Comparison of ENCODE assay signal across 8 cellular contexts in the genomic region with DNA sequence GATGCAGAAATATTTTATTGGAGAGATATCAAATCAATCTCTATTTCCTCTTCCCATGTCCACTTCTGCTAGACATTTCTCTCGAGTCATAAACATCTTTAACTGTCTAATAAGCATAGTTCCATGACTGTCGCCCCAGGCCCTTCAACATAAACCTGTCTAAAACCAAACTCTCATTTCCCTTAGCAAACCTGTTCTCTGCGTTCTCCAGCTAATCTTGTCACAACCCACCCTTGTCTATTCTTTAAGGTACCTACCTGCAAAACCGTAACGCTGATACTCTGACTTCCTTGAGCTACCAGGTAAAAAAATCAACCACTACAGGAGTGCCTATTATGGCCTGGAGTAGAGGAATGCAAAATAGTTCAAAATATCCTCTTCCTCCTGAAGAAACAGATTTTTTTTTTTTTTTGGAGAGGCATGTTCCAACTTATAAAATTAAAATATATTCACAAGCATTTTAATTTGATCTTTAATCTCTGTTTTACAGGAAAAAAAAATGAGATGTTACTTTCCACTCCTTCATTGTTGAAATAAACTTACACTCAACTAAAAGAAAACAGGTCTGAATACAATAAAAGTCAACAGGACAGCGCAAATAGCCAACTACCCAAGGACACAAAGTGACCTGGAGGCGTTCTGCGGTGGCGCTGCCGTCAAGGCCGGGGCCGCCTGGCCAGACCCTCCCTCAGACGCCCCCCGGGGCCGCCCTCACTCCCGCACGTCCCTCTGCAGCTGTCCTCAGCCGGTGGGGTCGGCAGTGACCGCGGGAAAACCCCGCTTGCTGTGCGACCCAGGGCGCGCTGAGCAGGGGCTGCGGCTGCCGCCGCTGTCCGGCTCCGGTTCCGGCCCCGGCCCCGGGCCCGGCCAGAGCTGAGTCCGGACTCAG. TPM values are rescaled to one million over a fixed set of nuclear protein-coding genes. Genes with fewer than 3 reads are reported as not detected.
A peak's percentile ranks its signal among the peaks of the same experiment; 100 is the strongest.
DNase-seq lines count a peak whose midpoint lies in the region; ATAC-seq and TF ChIP-seq lines count a peak whose summit lies in the region.

No MANE protein-coding gene starts in this region.

- WGBS in mesodermal cell (ENCODE audit: insufficient coverage in 2 of 2), 2 experiments: 6 to 7% methylated on average over 21 to 33 of the region's 35 CpGs

- H3K4me1 ChIP-seq in Panc1 (ENCODE audit: control insufficient read depth, insufficient read depth, low read length) (peaks cover 19% of the 10 kb centered on the region), mesodermal cell (ENCODE audit: control insufficient read depth, insufficient read depth, low read length, poor library complexity, severe bottlenecking) (no peaks in the 10 kb centered on the region), uterus (peaks cover 0 to 4% of the 10 kb centered on the region in 2 donors)

- DNase-seq in CD1c-positive myeloid dendritic cell (ENCODE audit: extremely low spot score) (peak; percentile 16), Panc1 (ENCODE audit: low read depth, low spot score) (no peak), dermis microvascular lymphatic vessel endothelial cell (ENCODE audit: low read depth in 2 of 2) (peak; percentile 3 to 5), uterus (no peak), dermis blood vessel endothelial cell (no peak)

- H3K9me3 ChIP-seq in Panc1 (ENCODE audit: control insufficient read depth, insufficient read depth, low read depth, low read length) (peaks cover 19% of the 10 kb centered on the region; the same call in 1 of the 2 replicates), mesodermal cell (ENCODE audit: control insufficient read depth, low read length) (peaks cover 1% of the 10 kb centered on the region), uterus (peaks cover 0 to 14% of the 10 kb centered on the region in 2 donors)

- H3K27ac ChIP-seq in Panc1 (ENCODE audit: low read length): peak overlapping the region; percentile 94
- H3K27ac ChIP-seq in mesodermal cell (ENCODE audit: low read depth, low read length, severe bottlenecking): peak overlapping the region; percentile 91
- H3K27ac ChIP-seq in uterus: peak overlapping the region; percentile 88 to 92

- H3K4me3 ChIP-seq in Panc1 (ENCODE audit: low read depth in 2 of 2, low read length in 2 of 2) (peak overlapping the region; percentile 64 to 93), mesodermal cell (ENCODE audit: extremely low read depth, insufficient read depth, low read length, poor library complexity, severe bottlenecking) (peak overlapping the region; percentile 86), uterus (peak overlapping the region; percentile 59 to 82)

- intact Hi-C loops in Panc1 (cut with micrococcal nuclease; ENCODE audit: unreplicated experiment): loop anchor here (5.0 kb wide), 1 partner anchor 248 kb away; the partner anchor contains the start of gene RUNDC3B
- intact Hi-C loops in uterus (cut with DNase I; ENCODE audit: low total_unique reads): no loop called here

- ATAC-seq in GM18870 (IDR thresholded peaks at IDR 0.05; ENCODE audit: unreplicated experiment) (peak; percentile 16), HG03064 (IDR thresholded peaks at IDR 0.05; ENCODE audit: low read depth, unreplicated experiment) (peak; percentile 11), Panc1 (peak; percentile 6; the same call in 1 of the 2 replicates)

- no peak for TF ChIP-seq POLR2A in uterus (IDR thresholded peaks at IDR 0.05)

- POLR2A ChIA-PET in Panc1 (lab: Charles Lee): no interaction called here

- BruUV-seq in Panc1 (replicated peaks; lab: Mats Ljungman, UMichigan): no TSS peak

- H3K27me3 ChIP-seq in Panc1 (ENCODE audit: control insufficient read depth, insufficient read depth, low read length) (no peaks in the 10 kb centered on the region), uterus (no peaks in the 10 kb centered on the region)

- CTCF ChIA-PET in Panc1 (lab: Charles Lee): no interaction called here

- TF ChIP-seq CTCF in Panc1 (IDR thresholded peaks at IDR 0.05) (no peak), uterus (IDR thresholded peaks at IDR 0.05) (no peak)

- in situ Hi-C loops in Panc1 (cut with HindIII; ENCODE audit: low pct_unique_long_range_greater_than_20kb, low sequenced_read_pairs): no loop called here

- H3K36me3 ChIP-seq in Panc1 (ENCODE audit: control insufficient read depth, insufficient read depth, low read length) (peaks cover 6% of the 10 kb centered on the region), mesodermal cell (ENCODE audit: control insufficient read depth, insufficient read depth, low read length) (peaks cover 43% of the 10 kb centered on the region), uterus (no peaks in the 10 kb centered on the region)

RNA-seq across cellular contexts. Expression of gene SLC25A40, which starts 0.8 kb away (rescaled TPM):
- total RNA-seq in Panc1 (2021; ENCODE audit: unreplicated experiment) (43.7 TPM), dermis microvascular lymphatic vessel endothelial cell (5.0 and 6.4 TPM in 2 replicates), uterus (10 to 100 TPM in 3 of 4 donors, 1 to 10 TPM in 1; 3.2 to 90.2 (median 27.1) TPM), dermis blood vessel endothelial cell (7.5 and 12.7 TPM in 2 replicates)
- polyA plus RNA-seq in Panc1 (2012; ENCODE audit: insufficient read length): 12.2 TPM
- 17.2 TPM for polyA plus RNA-seq in mesodermal cell (2013, experiment 1 of 2)
- polyA plus RNA-seq in mesodermal cell (2013, experiment 2 of 2): 13.1 TPM

RNA-seq across cellular contexts. Expression of gene DBF4, which starts 0.9 kb away (rescaled TPM):
- total RNA-seq in Panc1 (2021; ENCODE audit: unreplicated experiment): 48.8 TPM
- polyA plus RNA-seq in Panc1 (2012; ENCODE audit: insufficient read length): 12.8 TPM
- total RNA-seq in dermis microvascular lymphatic vessel endothelial cell: 6.8 and 13.2 TPM in 2 replicates
- polyA plus RNA-seq in mesodermal cell (2013, experiment 1 of 2): 45.8 TPM
- 46.7 TPM for polyA plus RNA-seq in mesodermal cell (2013, experiment 2 of 2)
- total RNA-seq in uterus: 10 to 100 TPM in 2 of 4 donors, 1 to 10 TPM in 2; 1.3 to 27.7 (median 9.4) TPM
- total RNA-seq in dermis blood vessel endothelial cell: 13.8 and 28.6 TPM in 2 replicates

RNA-seq across cellular contexts. Expression of gene ADAM22, which starts 58.7 kb away (rescaled TPM):
- total RNA-seq in Panc1 (2021; ENCODE audit: unreplicated experiment) (4.2 TPM), dermis microvascular lymphatic vessel endothelial cell (0.26 and 0.38 TPM in 2 replicates), uterus (10 to 100 TPM in 2 of 4 donors, 1 to 10 TPM in 2; 6.8 to 87.5 (median 13.3) TPM), dermis blood vessel endothelial cell (1.1 and 2.0 TPM in 2 replicates)
- 4.5 TPM for polyA plus RNA-seq in Panc1 (2012; ENCODE audit: insufficient read length)
- polyA plus RNA-seq in mesodermal cell (2013, experiment 1 of 2): 4.3 TPM
- polyA plus RNA-seq in mesodermal cell (2013, experiment 2 of 2): 2.9 TPM

Comparison
In these comparisons a context has a peak if more than half of its experiments do, and no peak if none do; other contexts are left out.
1. DNase-seq: peak in CD1c-positive myeloid dendritic cell (single experiment) and dermis microvascular lymphatic vessel endothelial cell (2 of 2); none in Panc1 (single experiment), uterus (0 of 2) and dermis blood vessel endothelial cell (single experiment).
2. Peak in every context shown above with its lines, with median percentiles within 50 percentile points of each other: ATAC-seq, H3K27ac ChIP-seq and H3K4me3 ChIP-seq.